In genomic region chr14:89417469-89418225, GRCh38 we compare ENCODE assay signal across 8 cellular contexts. TPM values are rescaled to one million over a fixed set of nuclear protein-coding genes. Genes with fewer than 3 reads are reported as not detected.
DNase-seq lines count a peak whose midpoint lies in the region; ATAC-seq and TF ChIP-seq lines count a peak whose summit lies in the region.

No MANE protein-coding gene starts in this region.

- peak overlapping the region; percentile 83 for H3K4me3 Mint-ChIP-seq in activated CD4-positive, alpha-beta T cell treated with anti-CD3 and anti-CD28 coated beads for 36 hours

- POLR2A ChIA-PET in activated CD4-positive, alpha-beta T cell treated with anti-CD3 and anti-CD28 coated beads for 36 hours (lab: Charles Lee) = interaction anchor here (1.7 kb wide), 1 partner anchor 12 kb away, joined by 7 read pairs; no protein-coding TSS in a partner anchor

- peaks cover under 1% of the 10 kb centered on the region for H3K36me3 ChIP-seq in lower lobe of right lung

- peaks cover 33% of the 10 kb centered on the region for H3K36me3 Mint-ChIP-seq in activated CD4-positive, alpha-beta T cell treated with anti-CD3 and anti-CD28 coated beads for 36 hours (ENCODE audit: low read depth)

- H3K27ac Mint-ChIP-seq in activated CD4-positive, alpha-beta T cell treated with anti-CD3 and anti-CD28 coated beads for 36 hours = peak overlapping the region; percentile 95

- H3K4me3 ChIP-seq in AG09309 (ENCODE audit: control insufficient read depth, low read depth, low read length) (peak overlapping the region; percentile 39), lower lobe of right lung (peak overlapping the region; percentile 78)

- TF ChIP-seq CTCF in AG09309 (IDR thresholded peaks at IDR 0.05; ENCODE audit: control insufficient read depth, insufficient read depth, low read depth, low read length, missing control alignments) (peak; percentile 38), lower lobe of right lung (IDR thresholded peaks at IDR 0.05) (peak; percentile 42)

- H3K9me3 ChIP-seq in lower lobe of right lung = no peaks in the 10 kb centered on the region

- H3K27me3 Mint-ChIP-seq in activated CD4-positive, alpha-beta T cell treated with anti-CD3 and anti-CD28 coated beads for 36 hours = no peaks in the 10 kb centered on the region

- H3K4me1 ChIP-seq in lower lobe of right lung = peaks cover 35% of the 10 kb centered on the region

- intact Hi-C loops in activated CD4-positive, alpha-beta T cell treated with anti-CD3 and anti-CD28 coated beads for 36 hours (cut with DNase I, micrococcal nuclease) = loop anchor here (1.0 to 5.0 kb wide), 17 partner anchors 12 to 980 kb away; partner anchors contain the start of gene CALM1 (in 1 of the 2)
- intact Hi-C loops in lower lobe of right lung (cut with DNase I) = no loop called here

- no peak for DNase-seq in AG09309 (ENCODE audit: low read depth)
- peak; percentile 68 for DNase-seq in NCI-H345 treated with DMSO at 0.1 percent for 48 hours (lab: John Stamatoyannopoulos, UW; ENCODE audit: unreplicated experiment)
- peak; percentile 75 for DNase-seq in activated CD4-positive, alpha-beta T cell treated with anti-CD3 and anti-CD28 coated beads for 36 hours
- peak; percentile 25 for DNase-seq in dedifferentiated amniotic fluid mesenchymal stem cell (ENCODE audit: extremely low spot score)
- peak; percentile 75 for DNase-seq in lower lobe of right lung
- DNase-seq in stimulated activated CD4-positive, alpha-beta T cell treated with anti-CD3 and anti-CD28 coated beads, TNF-alpha, amount 100 ng/mL, for 4 hours (ENCODE audit: low read depth in 3 of 3) = peak; percentile 42 to 53 (median 45)

- ATAC-seq in GM18858 (IDR thresholded peaks at IDR 0.05; ENCODE audit: unreplicated experiment) (peak; percentile 48), HG03064 (IDR thresholded peaks at IDR 0.05; ENCODE audit: low read depth, unreplicated experiment) (peak; percentile 51), lower lobe of right lung (peak; percentile 52 to 56)
- ATAC-seq in activated CD4-positive, alpha-beta T cell treated with anti-CD3 and anti-CD28 coated beads for 36 hours = peak; percentile 45

- CTCF ChIA-PET in activated CD4-positive, alpha-beta T cell treated with anti-CD3 and anti-CD28 coated beads for 36 hours (lab: Charles Lee) = interaction anchor here (0.7 kb wide), 2 partner anchors 13 to 280 kb away, joined by 3 read pairs; no protein-coding TSS in a partner anchor

- H3K27me3 ChIP-seq in lower lobe of right lung (ENCODE audit: low read depth) = no peaks in the 10 kb centered on the region

- H3K9me3 Mint-ChIP-seq in activated CD4-positive, alpha-beta T cell treated with anti-CD3 and anti-CD28 coated beads for 36 hours (ENCODE audit: low read depth) = no peaks in the 10 kb centered on the region

- peak overlapping the region; percentile 94 for H3K27ac ChIP-seq in lower lobe of right lung

- H3K4me1 Mint-ChIP-seq in activated CD4-positive, alpha-beta T cell treated with anti-CD3 and anti-CD28 coated beads for 36 hours = peaks cover 57% of the 10 kb centered on the region

RNA-seq across cellular contexts. Expression of gene FOXN3, which starts 0.6 kb away (rescaled TPM):
- total RNA-seq in activated CD4-positive, alpha-beta T cell treated with anti-CD3 and anti-CD28 coated beads for 36 hours = 10 to 100 TPM; 69.1 to 76.3 TPM
- 116 TPM for total RNA-seq in lower lobe of right lung
